In genomic region chr2:231413921-231414476, GRCh38 we compare ENCODE assay signal across 3 cellular contexts.
TF ChIP-seq lines count a peak whose summit lies in the region.

No MANE protein-coding gene starts in this region.

TF ChIP-seq in HEK293T, 16 proteins besides CTCF, POLR2A, EP300 and RAD21:
- TF ChIP-seq ELF4 (IDR thresholded peaks at IDR 0.05) (no peak), SP1 (IDR thresholded peaks at IDR 0.05) (no peak), ZNF384 (IDR thresholded peaks at IDR 0.05) (no peak), NFRKB (IDR thresholded peaks at IDR 0.05) (no peak), HDGF (IDR thresholded peaks at IDR 0.05; ENCODE audit: borderline replicate concordance) (no peak), CTBP1 (IDR thresholded peaks at IDR 0.05; ENCODE audit: borderline replicate concordance) (no peak), L3MBTL2 (conservative IDR thresholded peaks at IDR 0.05) (no peak), LEF1 (IDR thresholded peaks at IDR 0.05; ENCODE audit: borderline replicate concordance) (no peak), FOXM1 (IDR thresholded peaks at IDR 0.05; ENCODE audit: borderline replicate concordance) (no peak), BHLHE40 (IDR thresholded peaks at IDR 0.05; ENCODE audit: borderline replicate concordance) (no peak)
- TF ChIP-seq, protein P1, sequence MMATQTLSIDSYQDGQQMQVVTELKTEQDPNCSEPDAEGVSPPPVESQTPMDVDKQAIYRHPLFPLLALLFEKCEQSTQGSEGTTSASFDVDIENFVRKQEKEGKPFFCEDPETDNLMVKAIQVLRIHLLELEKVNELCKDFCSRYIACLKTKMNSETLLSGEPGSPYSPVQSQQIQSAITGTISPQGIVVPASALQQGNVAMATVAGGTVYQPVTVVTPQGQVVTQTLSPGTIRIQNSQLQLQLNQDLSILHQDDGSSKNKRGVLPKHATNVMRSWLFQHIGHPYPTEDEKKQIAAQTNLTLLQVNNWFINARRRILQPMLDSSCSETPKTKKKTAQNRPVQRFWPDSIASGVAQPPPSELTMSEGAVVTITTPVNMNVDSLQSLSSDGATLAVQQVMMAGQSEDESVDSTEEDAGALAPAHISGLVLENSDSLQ (IDR thresholded peaks at IDR 0.05), result no peak
TF ChIP-seq in HEK293T: peak in this region for 0.

TF ChIP-seq in K562, 482 proteins besides CTCF, POLR2A, EP300 and RAD21:
- TF ChIP-seq MTA3 (IDR thresholded peaks at IDR 0.05; ENCODE audit: borderline replicate concordance), result no peak
- TF ChIP-seq CBX2 (IDR thresholded peaks at IDR 0.05; ENCODE audit: insufficient read depth, low read length, poor library complexity, severe bottlenecking), result no peak
- no peak for TF ChIP-seq FOXK2 (conservative IDR thresholded peaks at IDR 0.05 in 1 of 2, IDR thresholded peaks at IDR 0.05 in 1 of 2; ENCODE audit: low read depth in 2 of 2)
- no peak for TF ChIP-seq DLX4 (CRISPR knock-in tag; IDR thresholded peaks at IDR 0.05)
- no peak for TF ChIP-seq NELFE (IDR thresholded peaks at IDR 0.05; ENCODE audit: insufficient read depth, insufficient read length)
- no peak for TF ChIP-seq ZNF121 (CRISPR knock-in tag; conservative IDR thresholded peaks at IDR 0.05)
- no peak for TF ChIP-seq ADNP (tag; IDR thresholded peaks at IDR 0.05)
- no peak for TF ChIP-seq ZNF764 (CRISPR knock-in tag; IDR thresholded peaks at IDR 0.05; ENCODE audit: low read depth)
- TF ChIP-seq XRCC5 (IDR thresholded peaks at IDR 0.05; ENCODE audit: low read depth, low read length), result no peak
- TF ChIP-seq PURB (CRISPR knock-in tag; IDR thresholded peaks at IDR 0.05; ENCODE audit: low read depth), result no peak
- TF ChIP-seq, protein P2, sequence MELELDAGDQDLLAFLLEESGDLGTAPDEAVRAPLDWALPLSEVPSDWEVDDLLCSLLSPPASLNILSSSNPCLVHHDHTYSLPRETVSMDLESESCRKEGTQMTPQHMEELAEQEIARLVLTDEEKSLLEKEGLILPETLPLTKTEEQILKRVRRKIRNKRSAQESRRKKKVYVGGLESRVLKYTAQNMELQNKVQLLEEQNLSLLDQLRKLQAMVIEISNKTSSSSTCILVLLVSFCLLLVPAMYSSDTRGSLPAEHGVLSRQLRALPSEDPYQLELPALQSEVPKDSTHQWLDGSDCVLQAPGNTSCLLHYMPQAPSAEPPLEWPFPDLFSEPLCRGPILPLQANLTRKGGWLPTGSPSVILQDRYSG (tag; conservative IDR thresholded peaks at IDR 0.05; ENCODE audit: low read depth), result no peak
- TF ChIP-seq TBP (optimal IDR thresholded peaks at IDR 0.05; ENCODE audit: low read depth, low read length), result no peak
- TF ChIP-seq, protein P3, sequence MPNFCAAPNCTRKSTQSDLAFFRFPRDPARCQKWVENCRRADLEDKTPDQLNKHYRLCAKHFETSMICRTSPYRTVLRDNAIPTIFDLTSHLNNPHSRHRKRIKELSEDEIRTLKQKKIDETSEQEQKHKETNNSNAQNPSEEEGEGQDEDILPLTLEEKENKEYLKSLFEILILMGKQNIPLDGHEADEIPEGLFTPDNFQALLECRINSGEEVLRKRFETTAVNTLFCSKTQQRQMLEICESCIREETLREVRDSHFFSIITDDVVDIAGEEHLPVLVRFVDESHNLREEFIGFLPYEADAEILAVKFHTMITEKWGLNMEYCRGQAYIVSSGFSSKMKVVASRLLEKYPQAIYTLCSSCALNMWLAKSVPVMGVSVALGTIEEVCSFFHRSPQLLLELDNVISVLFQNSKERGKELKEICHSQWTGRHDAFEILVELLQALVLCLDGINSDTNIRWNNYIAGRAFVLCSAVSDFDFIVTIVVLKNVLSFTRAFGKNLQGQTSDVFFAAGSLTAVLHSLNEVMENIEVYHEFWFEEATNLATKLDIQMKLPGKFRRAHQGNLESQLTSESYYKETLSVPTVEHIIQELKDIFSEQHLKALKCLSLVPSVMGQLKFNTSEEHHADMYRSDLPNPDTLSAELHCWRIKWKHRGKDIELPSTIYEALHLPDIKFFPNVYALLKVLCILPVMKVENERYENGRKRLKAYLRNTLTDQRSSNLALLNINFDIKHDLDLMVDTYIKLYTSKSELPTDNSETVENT (CRISPR knock-in tag; IDR thresholded peaks at IDR 0.05), result no peak
- no peak for TF ChIP-seq CHCHD3 (CRISPR knock-in tag; IDR thresholded peaks at IDR 0.05)
- no peak for TF ChIP-seq SAP30 (IDR thresholded peaks at IDR 0.05; ENCODE audit: borderline replicate concordance, insufficient read depth, low read depth, low read length, poor library complexity, severe bottlenecking)
- TF ChIP-seq, protein P4, sequence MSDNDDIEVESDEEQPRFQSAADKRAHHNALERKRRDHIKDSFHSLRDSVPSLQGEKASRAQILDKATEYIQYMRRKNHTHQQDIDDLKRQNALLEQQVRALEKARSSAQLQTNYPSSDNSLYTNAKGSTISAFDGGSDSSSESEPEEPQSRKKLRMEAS (CRISPR knock-in tag; IDR thresholded peaks at IDR 0.05), result no peak
- TF ChIP-seq TCF7 (IDR thresholded peaks at IDR 0.05; ENCODE audit: borderline replicate concordance), result no peak
- TF ChIP-seq, protein P5, sequence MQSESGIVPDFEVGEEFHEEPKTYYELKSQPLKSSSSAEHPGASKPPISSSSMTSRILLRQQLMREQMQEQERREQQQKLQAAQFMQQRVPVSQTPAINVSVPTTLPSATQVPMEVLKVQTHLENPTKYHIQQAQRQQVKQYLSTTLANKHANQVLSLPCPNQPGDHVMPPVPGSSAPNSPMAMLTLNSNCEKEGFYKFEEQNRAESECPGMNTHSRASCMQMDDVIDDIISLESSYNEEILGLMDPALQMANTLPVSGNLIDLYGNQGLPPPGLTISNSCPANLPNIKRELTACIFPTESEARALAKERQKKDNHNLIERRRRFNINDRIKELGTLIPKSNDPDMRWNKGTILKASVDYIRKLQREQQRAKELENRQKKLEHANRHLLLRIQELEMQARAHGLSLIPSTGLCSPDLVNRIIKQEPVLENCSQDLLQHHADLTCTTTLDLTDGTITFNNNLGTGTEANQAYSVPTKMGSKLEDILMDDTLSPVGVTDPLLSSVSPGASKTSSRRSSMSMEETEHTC (IDR thresholded peaks at IDR 0.05), result no peak
- no peak for TF ChIP-seq KLF10 (CRISPR knock-in tag; IDR thresholded peaks at IDR 0.05)
- no peak for TF ChIP-seq SETDB1 (IDR thresholded peaks at IDR 0.05; ENCODE audit: low read length)

TF ChIP-seq in liver, 16 proteins besides CTCF, POLR2A, EP300 and RAD21:
- TF ChIP-seq HNF4A (conservative IDR thresholded peaks at IDR 0.05) (peak; percentile 89 to 91), REST (IDR thresholded peaks at IDR 0.05) (peak; percentile 19), HNF4G (IDR thresholded peaks at IDR 0.05) (peak; percentile 60), YY1 (IDR thresholded peaks at IDR 0.05) (peak; percentile 56), FOXA2 (IDR thresholded peaks at IDR 0.05) (no peak), TAF1 (conservative IDR thresholded peaks at IDR 0.05) (no peak), NR2F2 (IDR thresholded peaks at IDR 0.05) (peak; percentile 49), FOXA1 (IDR thresholded peaks at IDR 0.05) (no peak), JUND (IDR thresholded peaks at IDR 0.05) (peak in 1 of 2 donors; percentile 58), ATF3 (IDR thresholded peaks at IDR 0.05) (no peak), EGR1 (IDR thresholded peaks at IDR 0.05; ENCODE audit: low read depth in 2 of 2) (no peak), SP1 (IDR thresholded peaks at IDR 0.05) (peak; percentile 72), RXRA (IDR thresholded peaks at IDR 0.05) (peak; percentile 83), ZBTB33 (IDR thresholded peaks at IDR 0.05) (no peak), GABPA (IDR thresholded peaks at IDR 0.05 in 1 of 2, conservative IDR thresholded peaks at IDR 0.05 in 1 of 2) (no peak)
- TF ChIP-seq, protein P4 (IDR thresholded peaks at IDR 0.05), result peak; percentile 49
TF ChIP-seq in liver: peak in this region for 9.
